In genomic region chr15:99250001-99250400, GRCh38 we compare ENCODE assay signal across 10 cellular contexts. TPM values are rescaled to one million over a fixed set of nuclear protein-coding genes. Genes with fewer than 3 reads are reported as not detected.
DNase-seq lines count a peak whose midpoint lies in the region; ATAC-seq, FAIRE-seq and TF ChIP-seq lines count a peak whose summit lies in the region.
"Had no signal": no experiment of that assay in that cellular context is flagged by ENCODE, and none has a peak within 500 bp of the region (broad histone marks: within the 10 kb centered on the region; RNA-seq: fewer than 3 reads in every experiment).

No MANE protein-coding gene starts in this region.

- H3K4me1 ChIP-seq in vagina = peaks cover 44% of the 10 kb centered on the region

- no peaks in the 10 kb centered on the region for H3K36me3 ChIP-seq in bronchial epithelial cell (ENCODE audit: control insufficient read depth, insufficient read depth, low read length)
- H3K36me3 ChIP-seq in vagina = no peaks in the 10 kb centered on the region

- H3K9me3 ChIP-seq in vagina = no peaks in the 10 kb centered on the region

- no peak for DNase-seq in natural killer cell
- DNase-seq in natural killer cell treated with Interleukin-12 subunit alpha and Interleukin-12 subunit beta and Interleukin-15 and Interleukin-18, amount 100 ng/mL, for 72 hours (ENCODE audit: low spot score) = no peak
- no peak for DNase-seq in bronchial epithelial cell (ENCODE audit: low read depth)
- DNase-seq in medulla oblongata (ENCODE audit: extremely low spot score) = peak; percentile 13
- DNase-seq in vagina (ENCODE audit: extremely low spot score in 2 of 2) = no peak
- no peak for DNase-seq in NCI-H748 (lab: John Stamatoyannopoulos, UW; ENCODE audit: unreplicated experiment)
- no peak for DNase-seq in progenitor cell of endocrine pancreas (ENCODE audit: low spot score, unreplicated experiment)
- DNase-seq: NCI-H2029 treated with DMSO at 0.1 percent for 48 hours had no signal

- H3K4me3 ChIP-seq in bronchial epithelial cell (ENCODE audit: low read depth, low read length) (peak overlapping the region; percentile 80), vagina (peak overlapping the region; percentile 71 to 86)

- H3K27me3 ChIP-seq in bronchial epithelial cell (ENCODE audit: control insufficient read depth, insufficient read depth, low read length) = no peaks in the 10 kb centered on the region
- H3K27me3 ChIP-seq in vagina = no peaks in the 10 kb centered on the region

- no peaks in the 10 kb centered on the region for H3K9me3 Mint-ChIP-seq in natural killer cell
- H3K9me3 Mint-ChIP-seq in natural killer cell treated with Interleukin-12 subunit alpha and Interleukin-12 subunit beta and Interleukin-15 and Interleukin-18, amount 100 ng/mL, for 72 hours = no peaks in the 10 kb centered on the region
- no peaks in the 10 kb centered on the region for H3K9me3 Mint-ChIP-seq in progenitor cell of endocrine pancreas (ENCODE audit: low read depth)
- H3K9me3 Mint-ChIP-seq: memory B cell had no signal

- H3K36me3 Mint-ChIP-seq in natural killer cell (no peaks in the 10 kb centered on the region), progenitor cell of endocrine pancreas (ENCODE audit: insufficient read depth) (no peaks in the 10 kb centered on the region)
- H3K36me3 Mint-ChIP-seq in natural killer cell treated with Interleukin-12 subunit alpha and Interleukin-12 subunit beta and Interleukin-15 and Interleukin-18, amount 100 ng/mL, for 72 hours = peaks cover 6% of the 10 kb centered on the region
- H3K36me3 Mint-ChIP-seq: memory B cell had no signal

- TF ChIP-seq CTCF in natural killer cell (IDR thresholded peaks at IDR 0.05) = no peak
- TF ChIP-seq CTCF in bronchial epithelial cell (IDR thresholded peaks at IDR 0.05; ENCODE audit: insufficient read depth, low read length, severe bottlenecking) = no peak
- no peak for TF ChIP-seq CTCF in vagina (IDR thresholded peaks at IDR 0.05)
- no peak for TF ChIP-seq CTCF in progenitor cell of endocrine pancreas (IDR thresholded peaks at IDR 0.05; ENCODE audit: unreplicated experiment)

- H3K27ac Mint-ChIP-seq in natural killer cell (no peak overlapping the region), progenitor cell of endocrine pancreas (no peak overlapping the region)
- no peak overlapping the region for H3K27ac Mint-ChIP-seq in natural killer cell treated with Interleukin-12 subunit alpha and Interleukin-12 subunit beta and Interleukin-15 and Interleukin-18, amount 100 ng/mL, for 72 hours

- H3K27ac ChIP-seq in vagina = peak overlapping the region; percentile 86

- FAIRE-seq in bronchial epithelial cell (lab: Jason Lieb, UNC) = no peak

- TF ChIP-seq POLR2A in vagina (IDR thresholded peaks at IDR 0.05) = no peak

- peak overlapping the region; percentile 95 for H3K4me3 Mint-ChIP-seq in natural killer cell
- no peak overlapping the region for H3K4me3 Mint-ChIP-seq in natural killer cell treated with Interleukin-12 subunit alpha and Interleukin-12 subunit beta and Interleukin-15 and Interleukin-18, amount 100 ng/mL, for 72 hours
- no peak overlapping the region for H3K4me3 Mint-ChIP-seq in progenitor cell of endocrine pancreas (ENCODE audit: low read depth)

- intact Hi-C loops in natural killer cell (cut with micrococcal nuclease) (loop anchor here (5.0 kb wide), 1 partner anchor 317 kb away; the partner anchor contains the start of gene MEF2A), vagina (cut with DNase I) (no loop called here)

- peaks cover 0 to 2% of the 10 kb centered on the region in 2 donors for H3K27me3 Mint-ChIP-seq in natural killer cell (ENCODE audit: low read depth in 2 of 2)
- peaks cover 0 to 7% of the 10 kb centered on the region in 2 donors for H3K27me3 Mint-ChIP-seq in natural killer cell treated with Interleukin-12 subunit alpha and Interleukin-12 subunit beta and Interleukin-15 and Interleukin-18, amount 100 ng/mL, for 72 hours
- no peaks in the 10 kb centered on the region for H3K27me3 Mint-ChIP-seq in progenitor cell of endocrine pancreas
- H3K27me3 Mint-ChIP-seq: memory B cell had no signal

- no peak for ATAC-seq in natural killer cell
- ATAC-seq in natural killer cell treated with Interleukin-12 subunit alpha and Interleukin-12 subunit beta and Interleukin-15 and Interleukin-18, amount 100 ng/mL, for 72 hours = no peak
- ATAC-seq in HG03095 (IDR thresholded peaks at IDR 0.05; ENCODE audit: unreplicated experiment) = no peak

- H3K4me1 Mint-ChIP-seq in natural killer cell = peaks cover 22 to 26% of the 10 kb centered on the region in 2 donors
- H3K4me1 Mint-ChIP-seq in natural killer cell treated with Interleukin-12 subunit alpha and Interleukin-12 subunit beta and Interleukin-15 and Interleukin-18, amount 100 ng/mL, for 72 hours (ENCODE audit: low read depth in 2 of 2) = peaks cover 24 to 28% of the 10 kb centered on the region in 2 donors
- H3K4me1 Mint-ChIP-seq in progenitor cell of endocrine pancreas (ENCODE audit: low read depth) = peaks cover 14% of the 10 kb centered on the region

RNA-seq across cellular contexts. Expression of gene TTC23, which starts 0.6 kb away (rescaled TPM):
- total RNA-seq in natural killer cell = 1 to 10 TPM in 2 of 3 donors, under 1 TPM in 1; 0.75 to 1.1 (median 1.0) TPM
- 1 to 10 TPM in 1 of 2 donors, under 1 TPM in 1; 1.00 to 3.6 TPM for total RNA-seq in natural killer cell treated with Interleukin-12 subunit alpha and Interleukin-12 subunit beta and Interleukin-15 and Interleukin-18, amount 100 ng/mL, for 72 hours
- total RNA-seq in bronchial epithelial cell = 10.0 and 16.6 TPM in 2 replicates
- 64.1 TPM for total RNA-seq in vagina
- 23.0 and 28.4 TPM in 2 replicates for total RNA-seq in progenitor cell of endocrine pancreas

RNA-seq across cellular contexts. Expression of gene LRRC28, which starts 1.3 kb away (rescaled TPM):
- total RNA-seq in natural killer cell (10 to 100 TPM; 18.2 to 20.9 (median 18.7) TPM), bronchial epithelial cell (15.8 and 17.0 TPM in 2 replicates), vagina (23.8 TPM), progenitor cell of endocrine pancreas (36.5 and 44.9 TPM in 2 replicates)
- total RNA-seq in natural killer cell treated with Interleukin-12 subunit alpha and Interleukin-12 subunit beta and Interleukin-15 and Interleukin-18, amount 100 ng/mL, for 72 hours = 10 to 100 TPM; 28.9 to 51.7 TPM
